14 cellular contexts compared by ENCODE assay signal in the genomic region with DNA sequence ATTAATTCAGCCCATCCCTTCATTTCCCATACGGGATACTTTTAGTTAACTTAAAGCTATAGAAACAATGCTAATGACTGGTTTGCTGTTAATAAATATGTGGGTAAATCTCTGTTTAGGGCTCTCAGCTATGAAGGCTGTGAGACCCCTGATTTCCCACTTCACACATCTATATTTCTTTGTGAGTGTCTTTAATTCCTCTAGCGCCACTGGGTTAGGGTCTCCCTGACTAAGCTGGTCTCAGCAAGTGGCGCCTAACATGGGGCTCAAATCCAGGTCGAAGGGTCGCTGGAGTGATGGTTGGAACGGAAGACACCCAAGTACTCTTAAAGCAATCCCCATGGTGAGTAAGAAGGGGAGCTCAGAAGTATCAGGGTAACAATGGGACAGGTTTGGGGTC. TPM values are rescaled to one million over a fixed set of nuclear protein-coding genes. Genes with fewer than 3 reads are reported as not detected.
"Had no signal": no experiment of that assay in that cellular context is flagged by ENCODE, and none has a peak within 500 bp of the region (broad histone marks: within the 10 kb centered on the region; RNA-seq: fewer than 3 reads in every experiment).

No MANE protein-coding gene starts in this region.

- H3K27ac Mint-ChIP-seq: activated naive CD4-positive, alpha-beta T cell treated with anti-CD3 and anti-CD28 coated beads, Interleukin-2, amount 10 ng/mL, durations not matched to agents 7 days and 5 days; activated T-helper 2 cell treated with anti-CD3 and anti-CD28 coated beads, Interferon-gamma antibody, Interleukin-2, Interleukin-4, amounts not matched to agents 10 μg/mL and 5 μg/mL and 100 μg/mL, durations not matched to agents 14 hours and 24 hours and 36 hours; immature natural killer cell; naive thymus-derived CD4-positive, alpha-beta T cell had no signal

- H3K27me3 Mint-ChIP-seq: activated naive CD4-positive, alpha-beta T cell treated with anti-CD3 and anti-CD28 coated beads, Interleukin-2, amount 10 ng/mL, durations not matched to agents 7 days and 5 days had no signal

- H3K4me1 Mint-ChIP-seq: activated naive CD4-positive, alpha-beta T cell treated with anti-CD3 and anti-CD28 coated beads, Interleukin-2, amount 10 ng/mL, durations not matched to agents 7 days and 5 days; immature natural killer cell had no signal

- ATAC-seq: naive thymus-derived CD4-positive, alpha-beta T cell had no signal

- DNase-seq: activated naive CD4-positive, alpha-beta T cell treated with anti-CD3 and anti-CD28 coated beads, Interleukin-2, amount 10 ng/mL, durations not matched to agents 7 days and 5 days; amniotic stem cell; hypothalamus; immature natural killer cell; small intestine; T-helper 9 cell; thyroid gland; uterus had no signal

- H3K4me3 ChIP-seq: lung, thyroid gland, uterus had no signal

- H3K4me3 Mint-ChIP-seq: activated naive CD4-positive, alpha-beta T cell treated with anti-CD3 and anti-CD28 coated beads, Interleukin-2, amount 10 ng/mL, durations not matched to agents 7 days and 5 days; immature natural killer cell; naive thymus-derived CD4-positive, alpha-beta T cell had no signal

RNA-seq across cellular contexts. Expression of a gene that starts 14.4 kb away (rescaled TPM):
- total RNA-seq: activated T-helper 2 cell treated with anti-CD3 and anti-CD28 coated beads, Interferon-gamma antibody, Interleukin-2, Interleukin-4, amounts not matched to agents 10 μg/mL and 5 μg/mL and 100 μg/mL, durations not matched to agents 14 hours and 24 hours and 36 hours; chondrocyte; fibroblast of lung; lung; mononuclear cell; naive thymus-derived CD4-positive, alpha-beta T cell; thyroid gland; uterus had no signal

RNA-seq across cellular contexts. Expression of a gene that starts 40.0 kb away (rescaled TPM):
- total RNA-seq: activated T-helper 2 cell treated with anti-CD3 and anti-CD28 coated beads, Interferon-gamma antibody, Interleukin-2, Interleukin-4, amounts not matched to agents 10 μg/mL and 5 μg/mL and 100 μg/mL, durations not matched to agents 14 hours and 24 hours and 36 hours; chondrocyte; fibroblast of lung; mononuclear cell; naive thymus-derived CD4-positive, alpha-beta T cell; thyroid gland; uterus had no signal

RNA-seq across cellular contexts. Expression of a gene that starts 45.2 kb away (rescaled TPM):
- total RNA-seq: activated T-helper 2 cell treated with anti-CD3 and anti-CD28 coated beads, Interferon-gamma antibody, Interleukin-2, Interleukin-4, amounts not matched to agents 10 μg/mL and 5 μg/mL and 100 μg/mL, durations not matched to agents 14 hours and 24 hours and 36 hours; chondrocyte; fibroblast of lung; lung; mononuclear cell; naive thymus-derived CD4-positive, alpha-beta T cell; thyroid gland; uterus had no signal

RNA-seq across cellular contexts. Expression of a gene that starts 57.5 kb away (rescaled TPM):
- total RNA-seq: chondrocyte, fibroblast of lung, thyroid gland, uterus had no signal
